ENCODE assay signal across 8 cellular contexts in the genomic region with DNA sequence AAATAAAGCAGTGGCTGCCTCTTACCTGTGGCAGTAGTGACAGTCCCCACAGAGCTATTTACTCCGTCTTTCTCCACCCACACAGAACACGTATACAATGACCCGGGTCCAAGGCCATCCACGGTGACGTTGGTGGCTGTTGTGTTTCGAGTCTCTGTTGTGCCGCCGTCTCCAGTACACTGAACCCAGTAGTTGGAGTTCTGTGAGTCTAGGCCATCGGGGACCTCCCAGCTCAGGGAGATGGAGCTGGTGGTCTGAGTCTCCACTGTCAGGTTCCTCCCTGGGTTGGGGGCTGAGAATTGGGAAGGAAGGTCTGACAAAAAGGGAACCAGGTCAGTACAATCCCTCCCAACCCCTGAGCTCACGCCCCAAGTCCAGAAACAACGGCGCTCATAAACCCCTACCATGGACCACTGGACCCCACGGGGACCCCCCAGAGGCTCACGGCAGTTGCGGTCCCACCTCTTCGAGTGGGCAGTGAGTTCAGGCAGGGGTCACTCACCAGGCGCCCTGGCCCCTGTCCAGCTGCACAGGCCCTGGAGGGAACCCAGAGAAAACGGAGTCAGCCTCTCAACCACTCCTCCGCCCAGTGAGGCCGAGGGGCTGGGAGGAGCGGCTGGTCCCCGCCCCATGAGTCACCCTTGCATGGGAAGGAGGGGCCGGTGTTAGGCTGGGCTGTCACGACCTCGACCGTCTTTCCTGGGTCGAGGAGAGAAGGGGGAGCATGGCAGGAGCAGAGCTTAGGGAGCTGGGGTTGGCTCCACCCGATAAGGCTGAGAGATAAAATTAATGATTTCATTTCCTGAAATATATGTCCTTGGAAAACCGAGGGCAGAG. TPM values are rescaled to one million over a fixed set of nuclear protein-coding genes. Genes with fewer than 3 reads are reported as not detected.
DNase-seq lines count a peak whose midpoint lies in the region; ATAC-seq, FAIRE-seq and TF ChIP-seq lines count a peak whose summit lies in the region.

No MANE protein-coding gene starts in this region.

- H3K27ac Mint-ChIP-seq in endothelial cell (ENCODE audit: unreplicated experiment) = no peak overlapping the region
- H3K27ac Mint-ChIP-seq in stimulated activated effector memory CD8-positive, alpha-beta T cell treated with anti-CD3 and anti-CD28 coated beads, Interleukin-12 subunit alpha, Interleukin-12 subunit beta, amount 100 ng/mL, for 72 hours = peak overlapping the region; percentile 85

- no peaks in the 10 kb centered on the region for H3K36me3 ChIP-seq in mesodermal cell (ENCODE audit: control insufficient read depth, insufficient read depth, low read length)

- H3K36me3 Mint-ChIP-seq in endothelial cell (ENCODE audit: low read depth, unreplicated experiment) = no peaks in the 10 kb centered on the region
- no peaks in the 10 kb centered on the region for H3K36me3 Mint-ChIP-seq in stimulated activated effector memory CD8-positive, alpha-beta T cell treated with anti-CD3 and anti-CD28 coated beads, Interleukin-12 subunit alpha, Interleukin-12 subunit beta, amount 100 ng/mL, for 72 hours

- H3K27ac ChIP-seq in mesodermal cell (ENCODE audit: low read depth, low read length, severe bottlenecking) = peak overlapping the region; percentile 67

- peaks cover 2% of the 10 kb centered on the region for H3K27me3 Mint-ChIP-seq in endothelial cell (ENCODE audit: unreplicated experiment)

- peak; percentile 92 for ATAC-seq in stimulated activated effector memory CD8-positive, alpha-beta T cell treated with anti-CD3 and anti-CD28 coated beads, Interleukin-12 subunit alpha, Interleukin-12 subunit beta, amount 100 ng/mL, for 72 hours
- no peak for ATAC-seq in HG03095 (IDR thresholded peaks at IDR 0.05; ENCODE audit: unreplicated experiment)

- H3K4me3 ChIP-seq in mesodermal cell (ENCODE audit: extremely low read depth, insufficient read depth, low read length, poor library complexity, severe bottlenecking) = no peak overlapping the region

- no peaks in the 10 kb centered on the region for H3K9me3 ChIP-seq in mesodermal cell (ENCODE audit: control insufficient read depth, low read length)

- H3K4me3 Mint-ChIP-seq in endothelial cell (ENCODE audit: unreplicated experiment) = no peak overlapping the region
- H3K4me3 Mint-ChIP-seq in stimulated activated effector memory CD8-positive, alpha-beta T cell treated with anti-CD3 and anti-CD28 coated beads, Interleukin-12 subunit alpha, Interleukin-12 subunit beta, amount 100 ng/mL, for 72 hours = peak overlapping the region; percentile 29

- no peak for TF ChIP-seq CTCF in endothelial cell (IDR thresholded peaks at IDR 0.05; ENCODE audit: unreplicated experiment)

- H3K4me1 ChIP-seq in mesodermal cell (ENCODE audit: control insufficient read depth, insufficient read depth, low read length, poor library complexity, severe bottlenecking) = peaks cover 16% of the 10 kb centered on the region

- 36% methylated on average over 27 of the region's 29 CpGs for WGBS in mesodermal cell (ENCODE audit: insufficient coverage in 2 of 2), 2 experiments

- H3K9me3 Mint-ChIP-seq in endothelial cell (ENCODE audit: unreplicated experiment) = no peaks in the 10 kb centered on the region
- no peaks in the 10 kb centered on the region for H3K9me3 Mint-ChIP-seq in stimulated activated effector memory CD8-positive, alpha-beta T cell treated with anti-CD3 and anti-CD28 coated beads, Interleukin-12 subunit alpha, Interleukin-12 subunit beta, amount 100 ng/mL, for 72 hours

- DNase-seq in EH (ENCODE audit: low read depth) = peak; percentile 95
- peak; percentile 45 for DNase-seq in NCI-H1092 (lab: John Stamatoyannopoulos, UW)
- peak; percentile 16 to 26 for DNase-seq in activated CD4-positive, alpha-beta T cell treated with anti-CD3 and anti-CD28 coated beads for 4 hours
- DNase-seq in endothelial cell (ENCODE audit: low spot score) = peak; percentile 32
- no peak for DNase-seq in stimulated activated effector memory CD8-positive, alpha-beta T cell treated with anti-CD3 and anti-CD28 coated beads, Interleukin-12 subunit alpha, Interleukin-12 subunit beta, amount 100 ng/mL, for 72 hours (ENCODE audit: low spot score in 2 of 2)
- no peak for DNase-seq in GM19239 (ENCODE audit: insufficient read length, low spot score)

- FAIRE-seq in GM19239 (lab: Jason Lieb, UNC) = no peak

- H3K4me1 Mint-ChIP-seq in endothelial cell (ENCODE audit: unreplicated experiment) = no peaks in the 10 kb centered on the region
- peaks cover 8% of the 10 kb centered on the region for H3K4me1 Mint-ChIP-seq in stimulated activated effector memory CD8-positive, alpha-beta T cell treated with anti-CD3 and anti-CD28 coated beads, Interleukin-12 subunit alpha, Interleukin-12 subunit beta, amount 100 ng/mL, for 72 hours

RNA-seq across cellular contexts. Expression of a gene that starts 2.4 kb away (rescaled TPM):
- total RNA-seq in endothelial cell (ENCODE audit: unreplicated experiment) = not detected
- 2.7 TPM for polyA plus RNA-seq in mesodermal cell (2013, experiment 1 of 2)
- polyA plus RNA-seq in mesodermal cell (2013, experiment 2 of 2) = 2.0 TPM

RNA-seq across cellular contexts. Expression of a gene that starts 21.7 kb away (rescaled TPM):
- 4.1 TPM for total RNA-seq in endothelial cell (ENCODE audit: unreplicated experiment)
- polyA plus RNA-seq in mesodermal cell (2013, experiment 1 of 2) = 3.5 TPM
- 3.1 TPM for polyA plus RNA-seq in mesodermal cell (2013, experiment 2 of 2)

RNA-seq across cellular contexts. Expression of a gene that starts 26.8 kb away (rescaled TPM):
- total RNA-seq in endothelial cell (ENCODE audit: unreplicated experiment) = 1.6 TPM
- polyA plus RNA-seq in mesodermal cell (2013, experiment 1 of 2) = 1.8 TPM
- polyA plus RNA-seq in mesodermal cell (2013, experiment 2 of 2) = 0.20 TPM

RNA-seq across cellular contexts. Expression of a gene that starts 40.5 kb away (rescaled TPM):
- total RNA-seq in endothelial cell (ENCODE audit: unreplicated experiment) = 2.2 TPM
- 2.6 TPM for polyA plus RNA-seq in mesodermal cell (2013, experiment 1 of 2)
- polyA plus RNA-seq in mesodermal cell (2013, experiment 2 of 2) = 1.4 TPM

RNA-seq across cellular contexts. Expression of a gene that starts 49.4 kb away (rescaled TPM):
- not detected for total RNA-seq in endothelial cell (ENCODE audit: unreplicated experiment)
- 1.3 TPM for polyA plus RNA-seq in mesodermal cell (2013, experiment 1 of 2)
- polyA plus RNA-seq in mesodermal cell (2013, experiment 2 of 2) = 1.1 TPM

Comparison
In these comparisons a context has a peak if more than half of its experiments do, and no peak if none do; other contexts are left out.
1. DNase-seq: peak in EH (single experiment), NCI-H1092 (single experiment), activated CD4-positive, alpha-beta T cell treated with anti-CD3 and anti-CD28 coated beads for 4 hours (2 of 2) and endothelial cell (single experiment); none in stimulated activated effector memory CD8-positive, alpha-beta T cell treated with anti-CD3 and anti-CD28 coated beads, Interleukin-12 subunit alpha, Interleukin-12 subunit beta, amount 100 ng/mL, for 72 hours (0 of 2) and GM19239 (single experiment).